18 cellular contexts compared by ENCODE assay signal in the genomic region with DNA sequence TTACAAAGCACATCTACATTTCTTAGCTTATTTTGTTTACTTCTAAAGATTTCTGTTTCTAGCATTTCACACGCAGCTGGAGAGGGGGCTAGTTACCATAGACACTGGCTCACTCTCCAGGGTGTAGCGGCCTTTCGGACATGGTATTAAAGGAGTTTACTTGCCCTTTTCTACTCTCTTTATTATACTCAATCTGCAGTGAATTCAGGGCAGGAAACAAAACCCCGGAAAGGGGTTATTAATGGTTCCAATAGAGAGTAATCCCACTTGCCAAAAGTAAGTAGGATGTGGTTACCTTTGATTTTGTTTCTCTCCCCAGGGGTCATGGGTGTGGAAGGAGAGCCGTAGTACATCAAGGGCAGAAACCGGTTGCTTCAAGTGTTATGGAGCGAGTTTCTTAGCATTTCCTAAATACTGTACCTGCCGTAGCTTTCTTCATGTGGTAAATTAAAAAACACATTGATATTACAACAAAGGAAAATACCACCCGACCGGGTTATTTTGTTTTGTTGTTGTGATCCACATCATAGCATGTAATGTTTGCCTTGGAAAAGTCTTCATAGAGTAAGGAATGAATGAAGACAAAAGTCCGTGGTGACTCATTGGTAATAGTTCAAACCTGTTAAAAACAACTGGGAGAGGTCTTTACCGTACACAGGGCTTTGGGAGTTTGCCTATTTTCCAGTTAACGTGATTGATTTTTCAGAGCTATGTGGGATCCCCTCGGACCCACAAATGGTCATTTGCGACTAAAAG.
DNase-seq lines count a peak whose midpoint lies in the region; ATAC-seq, FAIRE-seq and TF ChIP-seq lines count a peak whose summit lies in the region.
"Had no signal": no experiment of that assay in that cellular context is flagged by ENCODE, and none has a peak within 500 bp of the region (broad histone marks: within the 10 kb centered on the region; RNA-seq: fewer than 3 reads in every experiment).

No MANE protein-coding gene starts in this region.

- dilution Hi-C loops in mammary epithelial cell (cut with HindIII; ENCODE audit: low sequenced_read_pairs), result loop anchor here (25.0 kb wide), 1 partner anchor 287 kb away; the partner anchor contains the start of gene DES

- WGBS in HepG2 (ENCODE audit: low lambda C conversion rate), result 28% methylated on average over 15 of the region's 15 CpGs
- WGBS in right lobe of liver (ENCODE audit: insufficient coverage, low coverage, low lambda C conversion rate, missing lambda C conversion rate), result 50% methylated on average over 15 of the region's 15 CpGs
- 55% methylated on average over 15 of the region's 15 CpGs for WGBS in mammary epithelial cell (ENCODE audit: low coverage, missing lambda C conversion rate)

- BruUV-seq in HepG2 (replicated peaks; lab: Mats Ljungman, UMichigan) (no TSS peak), mammary epithelial cell (replicated peaks; lab: Mats Ljungman, UMichigan) (no TSS peak)

- H3K27me3 ChIP-seq in HepG2 (ENCODE audit: control insufficient read depth in 1 of 2, insufficient read depth in 2 of 2, low read length in 2 of 2), result peaks cover 3 to 38% of the 10 kb centered on the region in 2 experiments; a peak in 3 of 5 replicates
- H3K27me3 ChIP-seq in right lobe of liver, result no peaks in the 10 kb centered on the region
- H3K27me3 ChIP-seq in mammary epithelial cell (ENCODE audit: insufficient read depth, low read length), result no peaks in the 10 kb centered on the region

- no peak for TF ChIP-seq POLR2A in HepG2 (IDR thresholded peaks at IDR 0.05; ENCODE audit: insufficient read depth in 1 of 2, low read depth in 2 of 2, low read length in 2 of 2)
- no peak for TF ChIP-seq POLR2A in right lobe of liver (IDR thresholded peaks at IDR 0.05)

- in situ Hi-C loops in HepG2 (cut with HindIII; ENCODE audit: extremely low pct_ligation_motif_present, low pct_unique_long_range_greater_than_20kb), result no loop called here
- in situ Hi-C loops in mammary epithelial cell (cut with MboI; ENCODE audit: low sequenced_read_pairs in 2 of 2), result no loop called here

- TF ChIP-seq EP300 in HepG2 (IDR thresholded peaks at IDR 0.05; ENCODE audit: low read depth in 2 of 2, low read length in 2 of 2) (no peak), HepG2 (CRISPR knock-in tag; IDR thresholded peaks at IDR 0.05; ENCODE audit: borderline replicate concordance) (no peak)

- H3K4me1 ChIP-seq in HepG2 (ENCODE audit: insufficient read depth, low read length), result peaks cover 12% of the 10 kb centered on the region
- no peaks in the 10 kb centered on the region for H3K4me1 ChIP-seq in right lobe of liver
- peaks cover 38% of the 10 kb centered on the region for H3K4me1 ChIP-seq in mammary epithelial cell (ENCODE audit: insufficient read depth, low read length)

- FAIRE-seq in HepG2 (lab: Jason Lieb, UNC), result no peak
- FAIRE-seq: GM12892, GM19239 had no signal

- intact Hi-C loops in HepG2 (cut with micrococcal nuclease; ENCODE audit: unreplicated experiment), result no loop called here
- intact Hi-C loops in right lobe of liver (cut with DNase I), result no loop called here
- intact Hi-C loops in mammary epithelial cell (cut with micrococcal nuclease), result loop anchor here (10.0 kb wide), 1 partner anchor 264 kb away; the partner anchor contains the start of gene SPEG
- intact Hi-C loops in sciatic nerve (cut with DNase I), result no loop called here

- H4K20me1 ChIP-seq in HepG2 (ENCODE audit: insufficient read depth, low read length) (no peaks in the 10 kb centered on the region), mammary epithelial cell (ENCODE audit: insufficient read depth, low read length) (no peaks in the 10 kb centered on the region)

- CTCF ChIA-PET in HepG2 (lab: Yijun Ruan, JAX; ENCODE audit: low intra/inter-chr PET ratio, low total read pairs), result no interaction called here
- CTCF ChIA-PET in mammary epithelial cell (lab: Charles Lee; ENCODE audit: low non-redundant PET), result interaction anchor here (0.6 kb wide), 1 partner anchor 112 kb away, joined by 5 read pairs; no protein-coding TSS in a partner anchor

- TF ChIP-seq CTCF in HepG2 (CRISPR knock-in tag; IDR thresholded peaks at IDR 0.05), result no peak
- no peak for TF ChIP-seq CTCF in right lobe of liver (IDR thresholded peaks at IDR 0.05)
- TF ChIP-seq CTCF in mammary epithelial cell (conservative IDR thresholded peaks at IDR 0.05 in 1 of 2, IDR thresholded peaks at IDR 0.05 in 1 of 2; ENCODE audit: extremely low read depth in 1 of 2, insufficient read depth in 1 of 2, low read depth in 1 of 2, low read length in 2 of 2), result no peak

- H3K79me2 ChIP-seq in HepG2 (ENCODE audit: insufficient read depth, low read length) (no peaks in the 10 kb centered on the region), mammary epithelial cell (ENCODE audit: insufficient read depth, low read length) (no peaks in the 10 kb centered on the region)

- H3K4me2 ChIP-seq in HepG2 (ENCODE audit: low read depth, low read length), result no peak overlapping the region
- H3K4me2 ChIP-seq in mammary epithelial cell (ENCODE audit: insufficient read depth, low read depth, low read length), result peak overlapping the region; percentile 21

- TF ChIP-seq RAD21 in HepG2 (CRISPR knock-in tag; IDR thresholded peaks at IDR 0.05), result no peak

- POLR2A ChIA-PET in HepG2 (lab: Yijun Ruan, JAX), result no interaction called here

- H2AFZ ChIP-seq in HepG2 (ENCODE audit: low read length), result no peak overlapping the region
- H2AFZ ChIP-seq in mammary epithelial cell (ENCODE audit: low read depth, low read length), result peak overlapping the region; percentile 35

- H3K4me3 ChIP-seq in HepG2 (replicated peaks in 1 of 3; ENCODE audit: insufficient read depth in 1 of 3, low read depth in 2 of 3, low read length in 3 of 3) (no peak overlapping the region), right lobe of liver (no peak overlapping the region), mammary epithelial cell (replicated peaks in 1 of 3; ENCODE audit: insufficient read depth in 1 of 3, low read depth in 2 of 3, low read length in 3 of 3) (no peak overlapping the region)
- H3K4me3 ChIP-seq: esophagus muscularis mucosa, thoracic aorta had no signal

- H3K9me3 ChIP-seq in HepG2 (ENCODE audit: low read length) (no peaks in the 10 kb centered on the region), right lobe of liver (no peaks in the 10 kb centered on the region), mammary epithelial cell (replicated peaks; ENCODE audit: insufficient read depth, low read length) (no peaks in the 10 kb centered on the region)
- H3K9me3 ChIP-seq: esophagus muscularis mucosa, thoracic aorta had no signal

- no peak overlapping the region for H3K27ac ChIP-seq in HepG2 (ENCODE audit: extremely low read length, insufficient read depth, low read length)
- H3K27ac ChIP-seq in right lobe of liver, result no peak overlapping the region
- H3K27ac ChIP-seq in mammary epithelial cell (ENCODE audit: insufficient read depth, low read depth, low read length), result no peak overlapping the region
- H3K27ac ChIP-seq: esophagus muscularis mucosa, thoracic aorta had no signal

- no peaks in the 10 kb centered on the region for H3K36me3 ChIP-seq in HepG2 (replicated peaks in 1 of 2; ENCODE audit: control insufficient read depth in 1 of 2, insufficient read depth in 2 of 2, low read length in 2 of 2)
- H3K36me3 ChIP-seq in right lobe of liver, result no peaks in the 10 kb centered on the region
- H3K36me3 ChIP-seq in mammary epithelial cell (ENCODE audit: insufficient read depth, low read length), result no peaks in the 10 kb centered on the region
- H3K36me3 ChIP-seq: esophagus muscularis mucosa, thoracic aorta had no signal

- no peak for DNase-seq in HepG2 (ENCODE audit: low spot score)
- no peak for DNase-seq in right lobe of liver
- peak; percentile 28 for DNase-seq in NCI-H69 (lab: John Stamatoyannopoulos, UW)
- no peak for DNase-seq in mammary epithelial cell
- no peak for DNase-seq in sciatic nerve (ENCODE audit: low spot score)
- no peak for DNase-seq in T-helper 9 cell
- DNase-seq in NCI-H128 (lab: John Stamatoyannopoulos, UW; ENCODE audit: unreplicated experiment), result no peak
- DNase-seq: activated B cell treated with CpG ODN at 0.5 μM for 24 hours; activated CD4-positive, alpha-beta T cell treated with anti-CD3 and anti-CD28 coated beads, Interleukin-2, amount 50 U/mL, for 48 hours; activated gamma-delta T cell; C1 segment of cervical spinal cord; NCI-H526 treated with DMSO at 0.1 percent for 48 hours; stimulated activated naive B cell treated with anti-CD40 and anti-IgM and Interleukin-4, amounts not matched to agents 10 μg/mL and 1 μg/mL and 100 μg/mL, for 72 hours had no signal

- no peak overlapping the region for H3K9ac ChIP-seq in HepG2 (ENCODE audit: insufficient read depth, low read depth, low read length)
- no peak overlapping the region for H3K9ac ChIP-seq in mammary epithelial cell (ENCODE audit: insufficient read depth, low read length)

- ATAC-seq in HepG2 (peak; percentile 29; the same call in 1 of the 3 replicates), right lobe of liver (no peak), sciatic nerve (peak; percentile 55), HG03135 (IDR thresholded peaks at IDR 0.05; ENCODE audit: unreplicated experiment) (no peak)
- ATAC-seq: stimulated activated naive B cell treated with anti-CD40 and anti-IgM and Interleukin-4, amounts not matched to agents 10 μg/mL and 1 μg/mL and 100 μg/mL, for 72 hours had no signal

TF ChIP-seq in HepG2, 621 proteins besides CTCF, POLR2A, EP300 and RAD21:
- TF ChIP-seq FOXP1 (IDR thresholded peaks at IDR 0.05) (no peak), FOXP1 (CRISPR knock-in tag; IDR thresholded peaks at IDR 0.05) (no peak), NFIC (IDR thresholded peaks at IDR 0.05; ENCODE audit: low read length) (0 out of 2 replicates have a peak, but pooled peaks have one; percentile 20)

Comparison
In these comparisons a context has a peak if more than half of its experiments do, and no peak if none do; other contexts are left out.
1. ATAC-seq: peak in HepG2 (single experiment) and sciatic nerve (single experiment); none in right lobe of liver (0 of 4) and HG03135 (single experiment).